Comparison of ENCODE assay signal across 19 cellular contexts in genomic region chr5:65812648-65813047, GRCh38.
A peak's percentile ranks its signal among the peaks of the same experiment; 100 is the strongest.
DNase-seq lines count a peak whose midpoint lies in the region; ATAC-seq and TF ChIP-seq lines count a peak whose summit lies in the region.
"Had no signal": no experiment of that assay in that cellular context is flagged by ENCODE, and none has a peak within 500 bp of the region (broad histone marks: within the 10 kb centered on the region; RNA-seq: fewer than 3 reads in every experiment).

No MANE protein-coding gene starts in this region.

- H3K9me3 ChIP-seq in mucosa of descending colon (no peaks in the 10 kb centered on the region), right atrium auricular region (no peaks in the 10 kb centered on the region)
- H3K9me3 ChIP-seq: Caco-2, heart left ventricle, lower lobe of right lung, uterus had no signal

- no peaks in the 10 kb centered on the region for H3K27me3 Mint-ChIP-seq in activated CD4-positive, alpha-beta T cell treated with anti-CD3 and anti-CD28 coated beads, Interleukin-2, amount 10 ng/mL, durations not matched to agents 24 days and 14 days
- H3K27me3 Mint-ChIP-seq in activated T-helper 17 cell treated with anti-CD3 and anti-CD28 coated beads, Interleukin-2, amount 50 U/mL, for 72 hours: no peaks in the 10 kb centered on the region
- H3K27me3 Mint-ChIP-seq: B cell, naive B cell had no signal

- ATAC-seq in activated T-helper 17 cell treated with anti-CD3 and anti-CD28 coated beads, Interleukin-2, amount 50 U/mL, for 72 hours (replicated peaks): peak; percentile 68
- ATAC-seq in mucosa of descending colon: peak; percentile 78
- ATAC-seq: heart left ventricle, lower lobe of right lung had no signal

- no peaks in the 10 kb centered on the region for H3K9me3 Mint-ChIP-seq in activated CD4-positive, alpha-beta T cell treated with anti-CD3 and anti-CD28 coated beads, Interleukin-2, amount 10 ng/mL, durations not matched to agents 24 days and 14 days
- H3K9me3 Mint-ChIP-seq in activated T-helper 17 cell treated with anti-CD3 and anti-CD28 coated beads, Interleukin-2, amount 50 U/mL, for 72 hours: no peaks in the 10 kb centered on the region
- H3K9me3 Mint-ChIP-seq: endodermal cell, naive B cell had no signal

- H3K36me3 ChIP-seq in mucosa of descending colon (ENCODE audit: low read depth): peaks cover 6% of the 10 kb centered on the region
- peaks cover 6% of the 10 kb centered on the region for H3K36me3 ChIP-seq in right atrium auricular region
- H3K36me3 ChIP-seq: lower lobe of right lung, uterus had no signal

- peak; percentile 78 for DNase-seq in activated CD4-positive, alpha-beta T cell treated with anti-CD3 and anti-CD28 coated beads, Interleukin-2, amount 10 ng/mL, durations not matched to agents 24 days and 14 days
- DNase-seq in activated CD4-positive, alpha-beta T cell treated with anti-CD3 and anti-CD28 coated beads, Interleukin-2, amount 50 U/mL, for 48 hours: no peak
- DNase-seq in HT-29 (ENCODE audit: low spot score) (peak; percentile 79), mucosa of descending colon (peak; percentile 60 to 88 (median 62)), SHP77 treated with DMSO at 0.1 percent for 48 hours (lab: John Stamatoyannopoulos, UW) (no peak), right atrium auricular region (ENCODE audit: low spot score) (no peak), posterior cingulate gyrus (no peak)
- DNase-seq: Caco-2; endodermal cell; heart left ventricle; lower lobe of right lung; naive B cell; NCI-H1417 treated with DMSO at 0.1 percent for 48 hours; SIG-M5; stimulated activated CD4-positive, alpha-beta T cell treated with anti-CD3 and anti-CD28 coated beads, Interleukin-4, amount 100 ng/mL, for 1 hour; uterus had no signal

- peak overlapping the region; percentile 8 for H3K4me3 Mint-ChIP-seq in activated CD4-positive, alpha-beta T cell treated with anti-CD3 and anti-CD28 coated beads, Interleukin-2, amount 10 ng/mL, durations not matched to agents 24 days and 14 days
- no peak overlapping the region for H3K4me3 Mint-ChIP-seq in activated T-helper 17 cell treated with anti-CD3 and anti-CD28 coated beads, Interleukin-2, amount 50 U/mL, for 72 hours
- H3K4me3 Mint-ChIP-seq: B cell, endodermal cell had no signal

- no peaks in the 10 kb centered on the region for H3K27me3 ChIP-seq in right atrium auricular region
- H3K27me3 ChIP-seq: heart left ventricle, uterus had no signal

- no peak overlapping the region for H3K4me3 ChIP-seq in mucosa of descending colon
- H3K4me3 ChIP-seq in right atrium auricular region: no peak overlapping the region
- H3K4me3 ChIP-seq: heart left ventricle, lower lobe of right lung, uterus had no signal

- peaks cover 38% of the 10 kb centered on the region for H3K36me3 Mint-ChIP-seq in activated CD4-positive, alpha-beta T cell treated with anti-CD3 and anti-CD28 coated beads, Interleukin-2, amount 10 ng/mL, durations not matched to agents 24 days and 14 days (ENCODE audit: low read depth)
- H3K36me3 Mint-ChIP-seq in activated T-helper 17 cell treated with anti-CD3 and anti-CD28 coated beads, Interleukin-2, amount 50 U/mL, for 72 hours (ENCODE audit: low read depth): peaks cover 37% of the 10 kb centered on the region

- TF ChIP-seq CTCF in mucosa of descending colon (IDR thresholded peaks at IDR 0.05) (no peak), right atrium auricular region (IDR thresholded peaks at IDR 0.05) (no peak)

- intact Hi-C loops in activated CD4-positive, alpha-beta T cell treated with anti-CD3 and anti-CD28 coated beads, Interleukin-2, amount 10 ng/mL, durations not matched to agents 24 days and 14 days (cut with micrococcal nuclease): no loop called here
- intact Hi-C loops in mucosa of descending colon (cut with DNase I, micrococcal nuclease): loop anchor here in 1 of 2 donors (5.0 kb wide), 1 partner anchor 115 kb away; the partner anchor contains the start of gene ERBIN
- intact Hi-C loops in posterior cingulate gyrus (cut with DNase I): no loop called here

- H3K27ac ChIP-seq in right atrium auricular region: no peak overlapping the region
- H3K27ac ChIP-seq: heart left ventricle, lower lobe of right lung, parathyroid adenoma, uterus had no signal

- no peak overlapping the region for H3K27ac Mint-ChIP-seq in activated CD4-positive, alpha-beta T cell treated with anti-CD3 and anti-CD28 coated beads, Interleukin-2, amount 10 ng/mL, durations not matched to agents 24 days and 14 days
- no peak overlapping the region for H3K27ac Mint-ChIP-seq in activated T-helper 17 cell treated with anti-CD3 and anti-CD28 coated beads, Interleukin-2, amount 50 U/mL, for 72 hours
- H3K27ac Mint-ChIP-seq: B cell, naive B cell had no signal

- peaks cover 24% of the 10 kb centered on the region for H3K4me1 ChIP-seq in mucosa of descending colon (ENCODE audit: low read depth)
- peaks cover 0 to 10% of the 10 kb centered on the region in 2 donors for H3K4me1 ChIP-seq in right atrium auricular region
- H3K4me1 ChIP-seq: lower lobe of right lung, parathyroid adenoma, uterus had no signal

- peaks cover 12% of the 10 kb centered on the region for H3K4me1 Mint-ChIP-seq in activated CD4-positive, alpha-beta T cell treated with anti-CD3 and anti-CD28 coated beads, Interleukin-2, amount 10 ng/mL, durations not matched to agents 24 days and 14 days
- peaks cover 9% of the 10 kb centered on the region for H3K4me1 Mint-ChIP-seq in activated T-helper 17 cell treated with anti-CD3 and anti-CD28 coated beads, Interleukin-2, amount 50 U/mL, for 72 hours
- H3K4me1 Mint-ChIP-seq: endodermal cell, naive B cell had no signal

Comparison
In these comparisons a context has a peak if more than half of its experiments do, and no peak if none do; other contexts are left out.
1. DNase-seq: peak in activated CD4-positive, alpha-beta T cell treated with anti-CD3 and anti-CD28 coated beads, Interleukin-2, amount 10 ng/mL, durations not matched to agents 24 days and 14 days (single experiment), HT-29 (single experiment) and mucosa of descending colon (3 of 3); none in activated CD4-positive, alpha-beta T cell treated with anti-CD3 and anti-CD28 coated beads, Interleukin-2, amount 50 U/mL, for 48 hours (0 of 2), SHP77 treated with DMSO at 0.1 percent for 48 hours (single experiment), right atrium auricular region (single experiment) and posterior cingulate gyrus (0 of 10).